In genomic region chr12:3220382-3221321, GRCh38 we compare ENCODE assay signal across 1 cellular context.
TF ChIP-seq lines count a peak whose summit lies in the region.

No MANE protein-coding gene starts in this region.

TF ChIP-seq in liver, 16 proteins besides CTCF, POLR2A, EP300 and RAD21 (continued from another document):
- TF ChIP-seq REST (IDR thresholded peaks at IDR 0.05) (no peak), NR2F2 (IDR thresholded peaks at IDR 0.05) (peak; percentile 61), ZBTB33 (IDR thresholded peaks at IDR 0.05) (no peak)
TF ChIP-seq in liver: peak in this region for 1.
